Comparison of ENCODE assay signal across 18 cellular contexts in genomic region chr7:139799586-139799985, GRCh38. TPM values are rescaled to one million over a fixed set of nuclear protein-coding genes. Genes with fewer than 3 reads are reported as not detected.
DNase-seq lines count a peak whose midpoint lies in the region; ATAC-seq, FAIRE-seq and TF ChIP-seq lines count a peak whose summit lies in the region.
"Had no signal": no experiment of that assay in that cellular context is flagged by ENCODE, and none has a peak within 500 bp of the region (broad histone marks: within the 10 kb centered on the region; RNA-seq: fewer than 3 reads in every experiment).

No MANE protein-coding gene starts in this region.

- H3K4me3 Mint-ChIP-seq in activated T-helper 17 cell treated with anti-CD3 and anti-CD28 coated beads, Interleukin-2, amount 50 U/mL, for 72 hours, result no peak overlapping the region
- H3K4me3 Mint-ChIP-seq in naive thymus-derived CD8-positive, alpha-beta T cell, result no peak overlapping the region
- no peak overlapping the region for H3K4me3 Mint-ChIP-seq in natural killer cell
- H3K4me3 Mint-ChIP-seq: CD8-positive, alpha-beta T cell had no signal

- ATAC-seq in activated T-helper 17 cell treated with anti-CD3 and anti-CD28 coated beads, Interleukin-2, amount 50 U/mL, for 72 hours (replicated peaks), result peak; percentile 38
- ATAC-seq in mucosa of descending colon (peak; percentile 62), GM19467 (IDR thresholded peaks at IDR 0.05; ENCODE audit: unreplicated experiment) (no peak), natural killer cell (no peak)
- no peak for ATAC-seq in naive thymus-derived CD8-positive, alpha-beta T cell
- ATAC-seq: CD8-positive, alpha-beta T cell had no signal

- peaks cover 13% of the 10 kb centered on the region for H3K9me3 Mint-ChIP-seq in activated T-helper 17 cell treated with anti-CD3 and anti-CD28 coated beads, Interleukin-2, amount 50 U/mL, for 72 hours
- peaks cover 0 to 20% (median 11%) of the 10 kb centered on the region in 9 donors for H3K9me3 Mint-ChIP-seq in naive thymus-derived CD8-positive, alpha-beta T cell
- peaks cover 0 to 3% of the 10 kb centered on the region in 2 donors for H3K9me3 Mint-ChIP-seq in natural killer cell

- TF ChIP-seq CTCF in mucosa of descending colon (IDR thresholded peaks at IDR 0.05) (no peak), natural killer cell (IDR thresholded peaks at IDR 0.05) (no peak)

- H3K27ac Mint-ChIP-seq in activated T-helper 17 cell treated with anti-CD3 and anti-CD28 coated beads, Interleukin-2, amount 50 U/mL, for 72 hours, result no peak overlapping the region
- H3K27ac Mint-ChIP-seq in naive thymus-derived CD8-positive, alpha-beta T cell, result peak overlapping the region in 1 of 10 donors; percentile 8
- peak overlapping the region in 1 of 2 donors; percentile 7 for H3K27ac Mint-ChIP-seq in natural killer cell
- H3K27ac Mint-ChIP-seq: CD8-positive, alpha-beta T cell had no signal

- peaks cover 2% of the 10 kb centered on the region; the same call in 1 of the 2 replicates for H3K9me3 ChIP-seq in MG63
- peaks cover 8% of the 10 kb centered on the region for H3K9me3 ChIP-seq in mucosa of descending colon
- H3K9me3 ChIP-seq: neutrophil had no signal

- FAIRE-seq in GM12891 (lab: Jason Lieb, UNC), result peak; percentile 26
- FAIRE-seq: bronchial epithelial cell, keratinocyte had no signal

- intact Hi-C loops in mucosa of descending colon (cut with DNase I, micrococcal nuclease) (no loop called here), natural killer cell (cut with micrococcal nuclease) (no loop called here)

- no peaks in the 10 kb centered on the region for H3K36me3 Mint-ChIP-seq in activated T-helper 17 cell treated with anti-CD3 and anti-CD28 coated beads, Interleukin-2, amount 50 U/mL, for 72 hours (ENCODE audit: low read depth)
- H3K36me3 Mint-ChIP-seq in naive thymus-derived CD8-positive, alpha-beta T cell, result peaks cover 0 to 18% (median 11%) of the 10 kb centered on the region in 3 donors
- H3K36me3 Mint-ChIP-seq in natural killer cell, result peaks cover 9% of the 10 kb centered on the region
- H3K36me3 Mint-ChIP-seq: CD8-positive, alpha-beta T cell had no signal

- H3K36me3 ChIP-seq in MG63 (no peaks in the 10 kb centered on the region), mucosa of descending colon (ENCODE audit: low read depth) (no peaks in the 10 kb centered on the region)
- H3K36me3 ChIP-seq: neutrophil had no signal

- H3K4me1 ChIP-seq in mucosa of descending colon (ENCODE audit: low read depth), result no peaks in the 10 kb centered on the region

- POLR2A ChIA-PET in naive thymus-derived CD8-positive, alpha-beta T cell (lab: Charles Lee), result interaction anchor here (0.7 kb wide), 1 partner anchor 215 kb away, joined by 4 read pairs; no protein-coding TSS in a partner anchor

- TF ChIP-seq POLR2A in GM12891 (IDR thresholded peaks at IDR 0.05; ENCODE audit: low read depth, low read length), result no peak

- H3K4me1 Mint-ChIP-seq in activated T-helper 17 cell treated with anti-CD3 and anti-CD28 coated beads, Interleukin-2, amount 50 U/mL, for 72 hours, result peaks cover 10% of the 10 kb centered on the region
- peaks cover 0 to 11% (median 5%) of the 10 kb centered on the region in 4 donors for H3K4me1 Mint-ChIP-seq in naive thymus-derived CD8-positive, alpha-beta T cell
- H3K4me1 Mint-ChIP-seq in natural killer cell, result peaks cover 0 to 17% of the 10 kb centered on the region in 2 donors

- H3K4me3 ChIP-seq in MG63, result no peak overlapping the region
- H3K4me3 ChIP-seq in mucosa of descending colon, result no peak overlapping the region
- H3K4me3 ChIP-seq: SK-N-MC had no signal

- no peaks in the 10 kb centered on the region for H3K27me3 Mint-ChIP-seq in activated T-helper 17 cell treated with anti-CD3 and anti-CD28 coated beads, Interleukin-2, amount 50 U/mL, for 72 hours
- H3K27me3 Mint-ChIP-seq in naive thymus-derived CD8-positive, alpha-beta T cell, result peaks cover 0 to 3% (median 0%) of the 10 kb centered on the region in 5 donors
- H3K27me3 Mint-ChIP-seq in natural killer cell (ENCODE audit: low read depth in 2 of 2), result no peaks in the 10 kb centered on the region

- DNase-seq in GM12891 (ENCODE audit: insufficient read length, low spot score) (no peak), MG63 (peak; percentile 23), mucosa of descending colon (no peak), activated gamma-delta T cell treated with Interleukin-2 at 50 U/mL for 16 hours (no peak), natural killer cell (no peak)
- no peak for DNase-seq in naive thymus-derived CD8-positive, alpha-beta T cell
- DNase-seq: activated CD4-positive, alpha-beta T cell treated with anti-CD3 and anti-CD28 coated beads for 48 hours; activated effector memory CD4-positive, alpha-beta T cell treated with Interleukin-2 at 50 U/mL for 16 hours; CD8-positive, alpha-beta T cell; HCEC 1CT; NCI-H345; stimulated activated CD8-positive, alpha-beta memory T cell treated with anti-CD3 and anti-CD28 coated beads, Interleukin-4, amount 100 ng/mL, for 48 hours had no signal

- H3K27me3 ChIP-seq in MG63, result no peaks in the 10 kb centered on the region
- H3K27me3 ChIP-seq: neutrophil had no signal

TF ChIP-seq in GM12891, 5 proteins besides CTCF, POLR2A, EP300 and RAD21:
- TF ChIP-seq SPI1 (IDR thresholded peaks at IDR 0.05; ENCODE audit: low read depth, low read length), result no peak
- TF ChIP-seq TAF1 (IDR thresholded peaks at IDR 0.05; ENCODE audit: low read depth, low read length), result no peak
- no peak for TF ChIP-seq PAX5 (IDR thresholded peaks at IDR 0.05; ENCODE audit: insufficient read depth, low read length, severe bottlenecking)

RNA-seq across cellular contexts. Expression of gene HIPK2, which starts 21.8 kb away (rescaled TPM):
- 14.2 TPM for polyA plus RNA-seq in GM12891 (2012; ENCODE audit: low read depth, missing spikeins)
- 1.5 and 2.0 TPM in 2 replicates for total RNA-seq in MG63 (2014; rRNA removed; shearing (Covaris generic); ENCODE audit: low replicate concordance)
- 10 to 100 TPM; 44.2 to 46.9 TPM for total RNA-seq in activated T-helper 17 cell treated with anti-CD3 and anti-CD28 coated beads, Interleukin-2, amount 50 U/mL, for 72 hours
- total RNA-seq in mucosa of descending colon (10 to 100 TPM; 29.9 to 63.6 (median 39.9) TPM), natural killer cell (100 to 1,000 TPM; 127 to 145 (median 144) TPM)
- total RNA-seq in naive thymus-derived CD8-positive, alpha-beta T cell, result 10 to 100 TPM; 28.7 to 32.9 TPM
- 1 to 10 TPM; 2.1 to 4.3 (median 3.1) TPM for polyA plus RNA-seq in naive thymus-derived CD8-positive, alpha-beta T cell

RNA-seq across cellular contexts. Expression of gene TBXAS1, which starts 29.5 kb away (rescaled TPM):
- 16.5 TPM for polyA plus RNA-seq in GM12891 (2012; ENCODE audit: low read depth, missing spikeins)
- total RNA-seq in MG63 (2014; rRNA removed; shearing (Covaris generic); ENCODE audit: low replicate concordance), result 0.56 TPM in 1 of 2 replicates, not detected in the other
- total RNA-seq in activated T-helper 17 cell treated with anti-CD3 and anti-CD28 coated beads, Interleukin-2, amount 50 U/mL, for 72 hours, result 10 to 100 TPM; 17.8 to 22.0 TPM
- 10 to 100 TPM in 1 of 3 donors, 1 to 10 TPM in 2; 9.4 to 15.6 (median 9.7) TPM for total RNA-seq in mucosa of descending colon
- total RNA-seq in naive thymus-derived CD8-positive, alpha-beta T cell, result 1 to 10 TPM; 1.6 to 2.7 TPM
- polyA plus RNA-seq in naive thymus-derived CD8-positive, alpha-beta T cell, result 1 to 10 TPM in 1 of 3 donors, under 1 TPM in 2; 0.41 to 1.1 (median 0.75) TPM
- total RNA-seq in natural killer cell, result 100 to 1,000 TPM in 1 of 3 donors, 10 to 100 TPM in 2; 72.7 to 110 (median 88.7) TPM

Comparison
In these comparisons a context has a peak if more than half of its experiments do, and no peak if none do; other contexts are left out.
1. ATAC-seq: peak in activated T-helper 17 cell treated with anti-CD3 and anti-CD28 coated beads, Interleukin-2, amount 50 U/mL, for 72 hours (single experiment) and mucosa of descending colon (single experiment); none in naive thymus-derived CD8-positive, alpha-beta T cell (0 of 2), GM19467 (single experiment) and natural killer cell (0 of 3).